Comparison of ENCODE assay signal across 8 cellular contexts in genomic region chr13:112688560-112689497, GRCh38. TPM values are rescaled to one million over a fixed set of nuclear protein-coding genes. Genes with fewer than 3 reads are reported as not detected.
DNase-seq lines count a peak whose midpoint lies in the region; ATAC-seq, FAIRE-seq and TF ChIP-seq lines count a peak whose summit lies in the region.

No MANE protein-coding gene starts in this region.

- no peaks in the 10 kb centered on the region for H3K36me3 ChIP-seq in HAP-1 (replicated peaks)
- no peaks in the 10 kb centered on the region for H3K36me3 ChIP-seq in Panc1 (ENCODE audit: control insufficient read depth, insufficient read depth, low read length)
- no peaks in the 10 kb centered on the region for H3K36me3 ChIP-seq in iPS-15b (ENCODE audit: control insufficient read depth, insufficient read depth, low read length)
- no peaks in the 10 kb centered on the region for H3K36me3 ChIP-seq in small intestine (ENCODE audit: control insufficient read depth in 2 of 2, insufficient read depth in 2 of 2, low read length in 2 of 2)

- TF ChIP-seq CTCF in Panc1 (IDR thresholded peaks at IDR 0.05): no peak

- H3K27me3 ChIP-seq in HAP-1 (ENCODE audit: low read depth) (no peaks in the 10 kb centered on the region), Panc1 (ENCODE audit: control insufficient read depth, insufficient read depth, low read length) (no peaks in the 10 kb centered on the region), iPS-15b (ENCODE audit: control insufficient read depth, insufficient read depth, low read length) (no peaks in the 10 kb centered on the region), small intestine (ENCODE audit: control insufficient read depth in 2 of 2, insufficient read depth in 2 of 2, low read length in 2 of 2) (no peaks in the 10 kb centered on the region)

- peak overlapping the region; percentile 63 for H3K4me3 ChIP-seq in HAP-1
- peak overlapping the region; percentile 59 to 76 for H3K4me3 ChIP-seq in Panc1 (ENCODE audit: low read depth in 2 of 2, low read length in 2 of 2)
- H3K4me3 ChIP-seq in iPS-15b (ENCODE audit: low read depth, low read length): peak overlapping the region; percentile 66
- peak overlapping the region; percentile 63 to 82 for H3K4me3 ChIP-seq in small intestine (ENCODE audit: low read depth in 1 of 2, low read length in 2 of 2)

- WGBS in small intestine, 3 donors: 39 to 60% (median 44%) methylated on average over 21 to 22 of the region's 22 CpGs

- H3K27ac ChIP-seq in Panc1 (ENCODE audit: low read length): peak overlapping the region; percentile 81
- H3K27ac ChIP-seq in small intestine (ENCODE audit: low read depth in 1 of 2, low read length in 1 of 2): peak overlapping the region; percentile 88 to 91

- peak overlapping the region; percentile 26 for H3K9ac ChIP-seq in iPS-15b (ENCODE audit: low read depth, low read length)

- peaks cover 14% of the 10 kb centered on the region for H3K4me1 ChIP-seq in HAP-1
- H3K4me1 ChIP-seq in Panc1 (ENCODE audit: control insufficient read depth, insufficient read depth, low read length): peaks cover 14% of the 10 kb centered on the region
- peaks cover 6% of the 10 kb centered on the region for H3K4me1 ChIP-seq in iPS-15b (ENCODE audit: control insufficient read depth, insufficient read depth, low read length)
- H3K4me1 ChIP-seq in small intestine (ENCODE audit: control insufficient read depth in 2 of 2, insufficient read depth in 1 of 2, low read depth in 1 of 2, low read length in 1 of 2): peaks cover 3 to 5% of the 10 kb centered on the region in 2 donors

- peak overlapping the region; percentile 75 to 77 for H3K27ac Mint-ChIP-seq in activated naive CD4-positive, alpha-beta T cell treated with anti-CD3 and anti-CD28 coated beads, Interleukin-2, amount 50 U/mL, for 72 hours

- intact Hi-C loops in Panc1 (cut with micrococcal nuclease; ENCODE audit: unreplicated experiment): no loop called here

- ATAC-seq in Panc1: peak; percentile 15; the same call in 1 of the 2 replicates
- ATAC-seq in activated naive CD4-positive, alpha-beta T cell treated with anti-CD3 and anti-CD28 coated beads, Interleukin-2, amount 50 U/mL, for 72 hours: peak; percentile 46 to 49
- ATAC-seq in HG02840 (IDR thresholded peaks at IDR 0.05; ENCODE audit: low FRiP score, unreplicated experiment): no peak
- no peak for ATAC-seq in GM21717 (IDR thresholded peaks at IDR 0.05; ENCODE audit: unreplicated experiment)

- CTCF ChIA-PET in Panc1 (lab: Charles Lee): no interaction called here

- no peaks in the 10 kb centered on the region for H3K9me3 Mint-ChIP-seq in activated naive CD4-positive, alpha-beta T cell treated with anti-CD3 and anti-CD28 coated beads, Interleukin-2, amount 50 U/mL, for 72 hours

- H3K9me3 ChIP-seq in HAP-1: no peaks in the 10 kb centered on the region
- H3K9me3 ChIP-seq in Panc1 (ENCODE audit: control insufficient read depth, insufficient read depth, low read depth, low read length): no peaks in the 10 kb centered on the region
- no peaks in the 10 kb centered on the region for H3K9me3 ChIP-seq in iPS-15b (ENCODE audit: control insufficient read depth, insufficient read depth, low read length)
- H3K9me3 ChIP-seq in small intestine (ENCODE audit: control insufficient read depth, low read depth): no peaks in the 10 kb centered on the region

- DNase-seq in HAP-1 (ENCODE audit: low spot score in 2 of 2) (peak in 1 of 2 experiments; percentile 23), Panc1 (ENCODE audit: low read depth, low spot score) (no peak), small intestine (no peak), activated gamma-delta T cell (lab: John Stamatoyannopoulos, UW) (no peak)
- DNase-seq in activated naive CD4-positive, alpha-beta T cell treated with anti-CD3 and anti-CD28 coated beads, Interleukin-2, amount 50 U/mL, for 72 hours (ENCODE audit: low spot score in 2 of 2): peak; percentile 59 to 61

- no peak for FAIRE-seq in small intestine (lab: Jason Lieb, UNC)

- H3K36me3 Mint-ChIP-seq in activated naive CD4-positive, alpha-beta T cell treated with anti-CD3 and anti-CD28 coated beads, Interleukin-2, amount 50 U/mL, for 72 hours: peaks cover 0 to 11% of the 10 kb centered on the region in 2 donors

- POLR2A ChIA-PET in Panc1 (lab: Charles Lee): interaction anchor here (0.7 kb wide), 1 partner anchor 11 kb away, joined by 5 read pairs; no protein-coding TSS in a partner anchor

- in situ Hi-C loops in HAP-1 (cut with MboI; ENCODE audit: low sequenced_read_pairs): no loop called here
- in situ Hi-C loops in Panc1 (cut with HindIII; ENCODE audit: low pct_unique_long_range_greater_than_20kb, low sequenced_read_pairs): no loop called here

- TSS peak; percentile 74 for BruUV-seq in Panc1 (replicated peaks; lab: Mats Ljungman, UMichigan)

RNA-seq across cellular contexts. Expression of gene ATP11A, which starts 1.0 kb away (rescaled TPM):
- 85.8 TPM for total RNA-seq in Panc1 (2021; ENCODE audit: unreplicated experiment)
- 63.9 TPM for polyA plus RNA-seq in Panc1 (2012; ENCODE audit: insufficient read length)
- total RNA-seq in activated naive CD4-positive, alpha-beta T cell treated with anti-CD3 and anti-CD28 coated beads, Interleukin-2, amount 50 U/mL, for 72 hours: 10 to 100 TPM; 33.1 to 53.7 TPM
- polyA plus RNA-seq in small intestine: 10 to 100 TPM in 1 of 3 donors, 1 to 10 TPM in 2; 3.2 to 15.1 (median 4.0) TPM

Comparison
In these comparisons a context has a peak if more than half of its experiments do, and no peak if none do; other contexts are left out.
1. DNase-seq: peak in activated naive CD4-positive, alpha-beta T cell treated with anti-CD3 and anti-CD28 coated beads, Interleukin-2, amount 50 U/mL, for 72 hours (2 of 2); none in Panc1 (single experiment), small intestine (single experiment) and activated gamma-delta T cell (single experiment).
2. ATAC-seq: peak in Panc1 (single experiment) and activated naive CD4-positive, alpha-beta T cell treated with anti-CD3 and anti-CD28 coated beads, Interleukin-2, amount 50 U/mL, for 72 hours (2 of 2); none in HG02840 (single experiment) and GM21717 (single experiment).
3. Peak in every context shown above with its lines, with median percentiles within 50 percentile points of each other: H3K4me3 ChIP-seq.